Comparison of ENCODE assay signal across 11 cellular contexts in the genomic region with DNA sequence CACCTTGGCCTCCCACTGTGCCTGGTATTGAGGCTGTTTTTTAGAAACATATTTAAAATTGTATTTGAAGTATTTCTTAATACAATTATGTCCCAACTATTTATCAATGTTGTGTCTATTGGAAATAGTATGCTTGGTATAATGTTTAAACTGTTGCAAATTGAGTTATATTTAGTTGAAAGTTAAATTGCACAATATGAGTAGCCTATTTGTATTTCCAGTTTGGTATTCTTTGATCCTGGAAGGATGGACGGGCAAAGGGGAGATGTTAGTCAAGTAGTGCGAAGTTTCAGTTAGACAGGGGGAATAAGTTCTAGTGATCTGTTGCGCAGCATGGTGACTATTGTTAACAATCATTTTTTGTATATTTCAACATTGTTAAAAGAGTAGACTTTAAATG.
"Had no signal": no experiment of that assay in that cellular context is flagged by ENCODE, and none has a peak within 500 bp of the region (broad histone marks: within the 10 kb centered on the region; RNA-seq: fewer than 3 reads in every experiment).

No MANE protein-coding gene starts in this region.

- H3K4me2 ChIP-seq: GM23338 had no signal

- H3K27ac ChIP-seq: GM23248 had no signal

- DNase-seq: GM23248, GOT3, H7, H9, HCEC 1CT, HFFc6 had no signal

- H3K36me3 ChIP-seq: HAP-1 had no signal

- H3K4me3 ChIP-seq: GM23248, GM23338, HAP-1 had no signal

- ATAC-seq: GM23338, HCT116 had no signal

- H3K9me3 ChIP-seq: HAP-1 had no signal

- FAIRE-seq: H1, H54 had no signal

- H3K9ac ChIP-seq: GM23248 had no signal

- H3K4me1 ChIP-seq: HAP-1 had no signal

- H2AFZ ChIP-seq: GM23248, GM23338 had no signal
